Comparison of ENCODE assay signal across 1 cellular context in the genomic region with DNA sequence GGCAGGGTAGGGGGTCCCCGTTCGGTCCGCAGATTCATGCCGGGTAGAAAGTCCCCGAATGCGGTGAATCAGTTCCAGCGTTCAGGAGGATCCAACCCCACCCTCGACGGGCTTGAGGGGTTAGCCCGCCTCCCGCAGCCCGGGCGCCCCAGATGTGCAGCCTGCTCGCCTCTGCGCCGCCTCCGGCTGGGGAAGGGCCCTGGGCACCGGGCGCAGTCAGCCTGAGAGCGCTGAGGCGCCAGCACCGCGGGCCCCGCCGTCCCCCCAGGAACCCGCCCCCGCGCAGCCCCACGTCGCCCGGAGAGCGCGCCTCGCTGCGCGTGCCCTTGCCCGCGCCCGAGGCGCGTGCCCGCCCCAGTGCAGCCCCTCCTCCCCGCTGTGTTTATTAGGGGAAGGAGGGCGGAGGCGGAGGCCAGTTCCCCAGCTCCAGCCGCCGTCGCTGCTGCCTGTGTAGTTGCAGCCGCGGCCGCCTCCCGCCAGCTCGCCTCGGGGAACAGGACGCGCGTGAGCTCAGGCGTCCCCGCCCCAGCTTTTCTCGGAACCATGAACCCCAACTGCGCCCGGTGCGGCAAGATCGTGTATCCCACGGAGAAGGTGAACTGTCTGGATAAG.
A peak's percentile ranks its signal among the peaks of the same experiment; 100 is the strongest.
TF ChIP-seq lines count a peak whose summit lies in the region.

LASP1 (plus strand) TSS at position 412 of the 612 bp plus-strand sequence; CDS start at position 544, 132 bp downstream.

TF ChIP-seq in K562, 482 proteins besides CTCF, POLR2A, EP300 and RAD21 (continued from another document and continues in another):
- TF ChIP-seq, protein P1, sequence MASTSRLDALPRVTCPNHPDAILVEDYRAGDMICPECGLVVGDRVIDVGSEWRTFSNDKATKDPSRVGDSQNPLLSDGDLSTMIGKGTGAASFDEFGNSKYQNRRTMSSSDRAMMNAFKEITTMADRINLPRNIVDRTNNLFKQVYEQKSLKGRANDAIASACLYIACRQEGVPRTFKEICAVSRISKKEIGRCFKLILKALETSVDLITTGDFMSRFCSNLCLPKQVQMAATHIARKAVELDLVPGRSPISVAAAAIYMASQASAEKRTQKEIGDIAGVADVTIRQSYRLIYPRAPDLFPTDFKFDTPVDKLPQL (IDR thresholded peaks at IDR 0.05; ENCODE audit: extremely low read depth, insufficient read length), result no peak
- TF ChIP-seq ZNF140 (CRISPR knock-in tag; IDR thresholded peaks at IDR 0.05) (no peak), HNRNPK (IDR thresholded peaks at IDR 0.05; ENCODE audit: low read depth, low read length, poor library complexity, severe bottlenecking) (no peak), TBP (optimal IDR thresholded peaks at IDR 0.05; ENCODE audit: low read depth, low read length) (peak; percentile 96), MLLT1 (IDR thresholded peaks at IDR 0.05) (no peak; a peak in 1 of 4 replicates), PHF8 (IDR thresholded peaks at IDR 0.05; ENCODE audit: borderline replicate concordance, low read length) (peak; percentile 89), E2F3 (CRISPR knock-in tag; IDR thresholded peaks at IDR 0.05) (0 out of 2 replicates have a peak, but pooled peaks have one; percentile 44), E2F6 (IDR thresholded peaks at IDR 0.05; ENCODE audit: borderline replicate concordance in 1 of 2, extremely low read depth in 1 of 2, insufficient read depth in 1 of 2, insufficient read length in 1 of 2, low read depth in 1 of 2, low read length in 1 of 2, poor library complexity in 1 of 2, severe bottlenecking in 1 of 2) (no peak), TEAD4 (IDR thresholded peaks at IDR 0.05; ENCODE audit: low read length) (no peak), TEAD4 (CRISPR knock-in tag; IDR thresholded peaks at IDR 0.05; ENCODE audit: borderline replicate concordance) (no peak), FOXJ3 (CRISPR knock-in tag; IDR thresholded peaks at IDR 0.05) (no peak), TSC22D4 (tag; IDR thresholded peaks at IDR 0.05) (no peak), LCOR (CRISPR knock-in tag; IDR thresholded peaks at IDR 0.05) (no peak), SETDB1 (IDR thresholded peaks at IDR 0.05; ENCODE audit: low read length) (no peak), MLX (CRISPR knock-in tag; conservative IDR thresholded peaks at IDR 0.05) (0 out of 4 replicates have a peak, but pooled peaks have one; percentile 43 to 47), RBM39 (optimal IDR thresholded peaks at IDR 0.05; ENCODE audit: low read depth, low read length) (no peak), KDM5B (IDR thresholded peaks at IDR 0.05; ENCODE audit: insufficient replicate concordance, low read depth, low read length) (peak; percentile 95), GTF2A2 (tag; IDR thresholded peaks at IDR 0.05) (peak; percentile 70), ZNF41 (CRISPR knock-in tag; conservative IDR thresholded peaks at IDR 0.05) (0 out of 2 replicates have a peak, but pooled peaks have one; percentile 17), RUNX1 (IDR thresholded peaks at IDR 0.05; ENCODE audit: low read depth) (0 out of 2 replicates have a peak, but pooled peaks have one; percentile 14), NFRKB (IDR thresholded peaks at IDR 0.05; ENCODE audit: low read depth) (0 out of 2 replicates have a peak, but pooled peaks have one; percentile 20), BCOR (IDR thresholded peaks at IDR 0.05) (no peak), ZBTB7A (IDR thresholded peaks at IDR 0.05; ENCODE audit: borderline replicate concordance, control insufficient read depth, low read depth, low read length) (peak; percentile 58), ETV1 (tag; conservative IDR thresholded peaks at IDR 0.05; ENCODE audit: low read depth) (0 out of 2 replicates have a peak, but pooled peaks have one; percentile 2), CBX2 (IDR thresholded peaks at IDR 0.05; ENCODE audit: insufficient read depth, low read length, poor library complexity, severe bottlenecking) (no peak), ZNF318 (IDR thresholded peaks at IDR 0.05; ENCODE audit: borderline replicate concordance in 1 of 2, low read depth in 1 of 2) (no peak), ZNF232 (CRISPR knock-in tag; IDR thresholded peaks at IDR 0.05) (no peak), GABPA (tag; conservative IDR thresholded peaks at IDR 0.05; ENCODE audit: low read depth) (peak; percentile 61), HEY1 (CRISPR knock-in tag; IDR thresholded peaks at IDR 0.05; ENCODE audit: borderline replicate concordance) (no peak), CTBP1 (IDR thresholded peaks at IDR 0.05; ENCODE audit: borderline replicate concordance) (peak; percentile 73), MCM3 (IDR thresholded peaks at IDR 0.05) (no peak), ZNF354B (CRISPR knock-in tag; IDR thresholded peaks at IDR 0.05) (no peak), ZNF197 (CRISPR knock-in tag; IDR thresholded peaks at IDR 0.05; ENCODE audit: low read depth) (peak; percentile 92), HNRNPLL (IDR thresholded peaks at IDR 0.05; ENCODE audit: low read depth, low read length, poor library complexity, severe bottlenecking) (peak; percentile 70)
- TF ChIP-seq, protein P2, sequence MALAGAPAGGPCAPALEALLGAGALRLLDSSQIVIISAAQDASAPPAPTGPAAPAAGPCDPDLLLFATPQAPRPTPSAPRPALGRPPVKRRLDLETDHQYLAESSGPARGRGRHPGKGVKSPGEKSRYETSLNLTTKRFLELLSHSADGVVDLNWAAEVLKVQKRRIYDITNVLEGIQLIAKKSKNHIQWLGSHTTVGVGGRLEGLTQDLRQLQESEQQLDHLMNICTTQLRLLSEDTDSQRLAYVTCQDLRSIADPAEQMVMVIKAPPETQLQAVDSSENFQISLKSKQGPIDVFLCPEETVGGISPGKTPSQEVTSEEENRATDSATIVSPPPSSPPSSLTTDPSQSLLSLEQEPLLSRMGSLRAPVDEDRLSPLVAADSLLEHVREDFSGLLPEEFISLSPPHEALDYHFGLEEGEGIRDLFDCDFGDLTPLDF (CRISPR knock-in tag; IDR thresholded peaks at IDR 0.05), result peak; percentile 15; the same call in 1 of the 2 replicates
